ENCODE assay signal across 8 cellular contexts in the genomic region with DNA sequence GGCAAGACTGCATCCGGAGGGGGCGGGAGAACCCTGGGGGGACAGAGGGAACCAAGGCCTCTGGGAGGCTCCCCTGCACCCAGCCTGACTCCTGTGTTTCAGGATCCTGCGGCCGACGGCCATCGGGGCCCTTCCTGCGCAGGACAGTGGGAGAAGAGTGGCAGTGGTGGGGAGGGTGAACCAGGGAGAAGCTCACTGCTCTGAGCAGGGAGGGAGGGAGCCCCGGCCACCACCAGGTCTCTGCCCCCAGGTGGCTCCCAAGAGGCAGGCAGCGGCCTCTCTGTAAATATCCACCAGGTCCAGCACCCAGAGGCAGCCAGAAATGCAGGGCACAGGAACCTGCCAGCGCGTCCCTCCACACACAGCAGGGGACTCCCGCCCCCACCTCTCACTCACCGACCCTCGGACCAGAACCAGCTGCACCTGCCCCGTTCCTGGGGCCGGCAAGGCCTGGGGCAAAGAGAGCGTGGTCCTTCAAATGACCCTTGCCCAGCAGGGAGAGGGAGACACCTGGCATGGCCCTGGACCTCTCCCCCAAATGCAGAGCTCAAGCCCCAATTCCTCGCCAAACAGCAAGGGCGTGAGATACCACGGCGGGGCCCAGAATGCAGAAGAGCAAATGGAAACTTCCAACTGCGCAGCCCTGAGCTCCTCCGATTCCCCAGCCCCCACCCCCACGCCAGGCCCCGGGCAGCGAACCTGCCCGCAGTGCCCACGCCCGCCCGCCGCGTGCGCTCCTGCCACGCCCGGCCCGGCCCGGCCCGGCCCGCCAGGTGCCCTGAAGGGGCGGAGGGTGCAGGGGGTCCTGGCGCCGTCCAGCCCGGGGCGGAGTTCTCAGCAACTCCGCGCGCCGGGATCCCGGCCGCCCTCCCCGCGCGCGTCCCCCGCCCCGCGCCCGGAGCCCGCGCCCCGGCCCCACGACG. TPM values are rescaled to one million over a fixed set of nuclear protein-coding genes. Genes with fewer than 3 reads are reported as not detected.
DNase-seq lines count a peak whose midpoint lies in the region; ATAC-seq and TF ChIP-seq lines count a peak whose summit lies in the region.

No MANE protein-coding gene starts in this region.

- H3K4me1 ChIP-seq in GM23248 (ENCODE audit: insufficient read depth) (no peaks in the 10 kb centered on the region), upper lobe of left lung (peaks cover 3 to 18% (median 7%) of the 10 kb centered on the region in 4 donors)

- peaks cover 67% of the 10 kb centered on the region for H3K27me3 ChIP-seq in GM23248 (replicated peaks; ENCODE audit: insufficient read depth)
- H3K27me3 ChIP-seq in upper lobe of left lung = peaks cover 0 to 27% (median 16%) of the 10 kb centered on the region in 4 donors

- H3K27ac ChIP-seq in GM23248 (no peak overlapping the region), caudate nucleus (ENCODE audit: low read depth, low read length) (peak overlapping the region; percentile 70), upper lobe of left lung (no peak overlapping the region)

- in situ Hi-C loops in GM23248 (cut with MboI) = no loop called here

- TF ChIP-seq EP300 in upper lobe of left lung (IDR thresholded peaks at IDR 0.05) = no peak

- ATAC-seq in upper lobe of left lung (ENCODE audit: low FRiP score in 2 of 2) (no peak), GM21717 (IDR thresholded peaks at IDR 0.05; ENCODE audit: unreplicated experiment) (no peak), HG03460 (IDR thresholded peaks at IDR 0.05; ENCODE audit: unreplicated experiment) (no peak), HG02588 (IDR thresholded peaks at IDR 0.05; ENCODE audit: unreplicated experiment) (no peak)

- no peaks in the 10 kb centered on the region for H3K9me2 ChIP-seq in GM23248 (ENCODE audit: insufficient read depth)

- no peaks in the 10 kb centered on the region for H3K79me2 ChIP-seq in GM23248 (ENCODE audit: insufficient read depth)

- WGBS in GM23248 (ENCODE audit: low coverage in 1 of 2, low lambda C conversion rate in 2 of 2, missing lambda C conversion rate in 2 of 2), 2 experiments = 16 to 22% methylated on average over 26 to 43 of the region's 63 CpGs
- WGBS in upper lobe of left lung, 2 donors = 6 to 8% methylated on average over 8 to 28 of the region's 63 CpGs

- TF ChIP-seq CTCF in upper lobe of left lung (IDR thresholded peaks at IDR 0.05) = peak in 2 of 6 experiments; percentile 38 to 45

- no peak overlapping the region for H3K4me2 ChIP-seq in GM23248 (ENCODE audit: unreplicated experiment)

- no peak for TF ChIP-seq POLR2A in upper lobe of left lung (IDR thresholded peaks at IDR 0.05)

- no peaks in the 10 kb centered on the region for H3F3A ChIP-seq in GM23248 (ENCODE audit: insufficient read depth)

- no peaks in the 10 kb centered on the region for H3K36me3 ChIP-seq in GM23248 (ENCODE audit: low read depth)
- no peaks in the 10 kb centered on the region for H3K36me3 ChIP-seq in upper lobe of left lung

- H2AFZ ChIP-seq in GM23248 = no peak overlapping the region

- no peaks in the 10 kb centered on the region for H4K20me1 ChIP-seq in GM23248 (ENCODE audit: insufficient read depth)

- no peaks in the 10 kb centered on the region for H3K9me3 ChIP-seq in GM23248 (ENCODE audit: low read depth)
- no peaks in the 10 kb centered on the region for H3K9me3 ChIP-seq in upper lobe of left lung

- no peak overlapping the region for H3K9ac ChIP-seq in GM23248

- no peak overlapping the region for H3K4me3 ChIP-seq in GM23248
- H3K4me3 ChIP-seq in upper lobe of left lung = peak overlapping the region in 3 of 4 donors; percentile 30 to 38 (median 33)

- peak; percentile 11 for DNase-seq in GM23248
- peak in 3 of 5 experiments; percentile 21 to 58 (median 34) for DNase-seq in T-helper 2 cell
- DNase-seq in caudate nucleus (lab: John Stamatoyannopoulos, UW) = peak in 4 of 61 donors; percentile 29 to 50 (median 41)
- peak; percentile 19 for DNase-seq in medulla oblongata (ENCODE audit: extremely low spot score)
- DNase-seq in upper lobe of left lung = peak; percentile 51 to 81

RNA-seq across cellular contexts. Expression of a gene that starts 0.8 kb away (rescaled TPM):
- 0.11 TPM in 1 of 2 replicates, not detected in the other for total RNA-seq in GM23248 (2014; rRNA removed; shearing (Covaris generic))
- polyA plus RNA-seq in GM23248 (2016; fragmentation: Nextera tagmentation; extraction: Ambion mirVana) = 0.28 TPM in 1 of 2 replicates, not detected in the other
- total RNA-seq in upper lobe of left lung = 1 to 10 TPM; 2.3 to 8.4 (median 4.9) TPM
